Comparison of ENCODE assay signal across 9 cellular contexts in genomic region chr7:150994141-150994837, GRCh38. TPM values are rescaled to one million over a fixed set of nuclear protein-coding genes. Genes with fewer than 3 reads are reported as not detected.
A peak's percentile ranks its signal among the peaks of the same experiment; 100 is the strongest.
DNase-seq lines count a peak whose midpoint lies in the region; ATAC-seq and TF ChIP-seq lines count a peak whose summit lies in the region.
"Had no signal": no experiment of that assay in that cellular context is flagged by ENCODE, and none has a peak within 500 bp of the region (broad histone marks: within the 10 kb centered on the region; RNA-seq: fewer than 3 reads in every experiment).

No MANE protein-coding gene starts in this region.

- H3K36me3 ChIP-seq in H7 (replicated peaks; ENCODE audit: control insufficient read depth, insufficient read depth, low read length) = no peaks in the 10 kb centered on the region
- H3K36me3 ChIP-seq: SJCRH30 had no signal

- no peaks in the 10 kb centered on the region for H3K27me3 ChIP-seq in H7 (ENCODE audit: control insufficient read depth, insufficient read depth, low read length)
- H3K27me3 ChIP-seq: body of pancreas had no signal

- peak; percentile 58 for DNase-seq in H7
- peak; percentile 89 for DNase-seq in cardiac septum (ENCODE audit: low spot score)
- DNase-seq in sciatic nerve (ENCODE audit: low spot score) = no peak
- no peak for DNase-seq in HuH-7.5 (ENCODE audit: low spot score)
- DNase-seq in NCI-H1417 treated with DMSO at 0.1 percent for 48 hours (lab: John Stamatoyannopoulos, UW) = no peak
- DNase-seq: body of pancreas had no signal

- H3K4me3 ChIP-seq in H7 (ENCODE audit: insufficient read depth, low read depth, low read length) = no peak overlapping the region
- H3K4me3 ChIP-seq: body of pancreas, SJCRH30 had no signal

- intact Hi-C loops in cardiac septum (cut with DNase I) = no loop called here
- intact Hi-C loops in sciatic nerve (cut with DNase I) = no loop called here

- ATAC-seq in SK-N-SH treated with all-trans-retinoic acid at 6 μM for 48 hours (0 out of 3 replicates have a peak, but pooled peaks have one; percentile 7), sciatic nerve (peak; percentile 54), GM18520 (IDR thresholded peaks at IDR 0.05; ENCODE audit: unreplicated experiment) (no peak)

TF ChIP-seq in SK-N-SH treated with all-trans-retinoic acid at 6 μM for 48 hours, 23 proteins besides CTCF, POLR2A, EP300 and RAD21:
- TF ChIP-seq ARNTL (CRISPR knock-in tag; IDR thresholded peaks at IDR 0.05; ENCODE audit: borderline replicate concordance, low read depth) = no peak

RNA-seq across cellular contexts. Expression of gene NOS3, which starts 3.5 kb away (rescaled TPM):
- total RNA-seq in H7 (2014; rRNA removed; shearing (Covaris generic)) = 15.5 and 16.5 TPM in 2 replicates
- total RNA-seq in cardiac septum = 26.5 TPM
- total RNA-seq in sciatic nerve = 26.6 TPM

RNA-seq across cellular contexts. Expression of gene KCNH2, which starts 16.2 kb away (rescaled TPM):
- total RNA-seq in H7 (2014; rRNA removed; shearing (Covaris generic)) = 9.3 and 9.5 TPM in 2 replicates
- total RNA-seq in cardiac septum (61.9 TPM), sciatic nerve (3.2 TPM)

RNA-seq across cellular contexts. Expression of gene ATG9B, which starts 30.0 kb away (rescaled TPM):
- total RNA-seq in H7 (2014; rRNA removed; shearing (Covaris generic)) = 1.7 TPM in 2 replicates
- total RNA-seq in cardiac septum (0.13 TPM), sciatic nerve (0.67 TPM)
- total RNA-seq: body of pancreas had no signal

RNA-seq across cellular contexts. Expression of gene ABCB8, which starts 34.0 kb away (rescaled TPM):
- 26.7 and 29.7 TPM in 2 replicates for total RNA-seq in H7 (2014; rRNA removed; shearing (Covaris generic))
- total RNA-seq in cardiac septum (28.5 TPM), sciatic nerve (32.8 TPM)

RNA-seq across cellular contexts. Expression of gene ASIC3, which starts 54.0 kb away (rescaled TPM):
- 1.4 and 1.6 TPM in 2 replicates for total RNA-seq in H7 (2014; rRNA removed; shearing (Covaris generic))
- total RNA-seq in cardiac septum (5.2 TPM), sciatic nerve (4.7 TPM)

Comparison
In these comparisons a context has a peak if more than half of its experiments do, and no peak if none do; other contexts are left out.
1. DNase-seq: peak in H7 (single experiment) and cardiac septum (single experiment); none in sciatic nerve (single experiment), HuH-7.5 (single experiment) and NCI-H1417 treated with DMSO at 0.1 percent for 48 hours (single experiment).